28 cellular contexts compared by ENCODE assay signal in the genomic region with DNA sequence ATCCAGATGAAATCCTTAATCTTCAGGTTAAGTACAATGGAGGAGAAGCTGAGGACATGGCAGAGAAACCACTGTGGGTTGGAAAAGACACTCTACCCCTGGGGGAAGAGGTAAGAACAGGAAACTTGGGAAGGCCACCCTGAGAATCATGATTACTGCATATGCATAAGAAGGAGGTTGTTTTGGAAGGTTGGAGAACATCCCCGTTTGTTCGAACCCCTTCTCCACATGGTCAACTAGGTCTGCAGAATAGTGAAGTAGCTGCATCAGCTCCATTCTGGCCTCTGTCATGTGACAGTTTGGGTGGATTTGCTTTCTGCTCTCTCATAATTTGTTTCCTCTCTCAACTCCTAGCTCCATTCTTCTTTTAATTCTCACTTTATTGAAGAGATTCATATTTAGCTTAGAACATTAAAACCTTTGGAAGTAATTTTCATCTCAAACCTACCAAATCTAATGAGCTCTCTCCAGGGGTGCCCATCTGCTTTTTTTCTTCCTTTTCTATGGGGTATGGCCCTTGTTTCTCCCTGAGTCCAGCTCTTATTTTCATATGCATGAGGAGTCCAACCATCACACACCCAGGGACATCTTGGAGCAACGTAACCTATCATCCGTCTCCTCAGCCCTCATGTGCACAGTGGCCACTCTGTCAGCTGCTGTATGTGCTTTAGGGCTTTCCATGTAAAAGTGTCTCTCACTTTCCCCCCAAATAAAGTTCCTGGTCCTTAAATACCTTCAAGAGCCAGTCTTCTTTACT.
DNase-seq lines count a peak whose midpoint lies in the region; ATAC-seq, FAIRE-seq and TF ChIP-seq lines count a peak whose summit lies in the region.
"Had no signal": no experiment of that assay in that cellular context is flagged by ENCODE, and none has a peak within 500 bp of the region (broad histone marks: within the 10 kb centered on the region; RNA-seq: fewer than 3 reads in every experiment).

No MANE protein-coding gene starts in this region.

- no peaks in the 10 kb centered on the region for H3K27me3 ChIP-seq in OCI-LY1 (ENCODE audit: insufficient read depth, low read length)
- no peaks in the 10 kb centered on the region for H3K27me3 ChIP-seq in hepatocyte
- H3K27me3 ChIP-seq: BLaER1 treated with 17β-estradiol and CSF1 and Interleukin-3, amounts not matched to agents 10 nM and 100 nM had no signal

- no peak for ATAC-seq in A549
- no peak for ATAC-seq in GM18505 (IDR thresholded peaks at IDR 0.05; ENCODE audit: unreplicated experiment)
- no peak for ATAC-seq in HG02798 (IDR thresholded peaks at IDR 0.05; ENCODE audit: poor library complexity, unreplicated experiment)
- no peak for ATAC-seq in GM18519 (IDR thresholded peaks at IDR 0.05; ENCODE audit: low FRiP score, unreplicated experiment)
- no peak for ATAC-seq in GM18498 (IDR thresholded peaks at IDR 0.05; ENCODE audit: unreplicated experiment)
- ATAC-seq: GM12878, GM23338 had no signal

- H3K9me3 ChIP-seq in A549 (no peaks in the 10 kb centered on the region), OCI-LY1 (ENCODE audit: low read length) (no peaks in the 10 kb centered on the region), hepatocyte (ENCODE audit: low read depth) (peaks cover 47% of the 10 kb centered on the region)
- H3K9me3 ChIP-seq: BLaER1 treated with 17β-estradiol and CSF1 and Interleukin-3, amounts not matched to agents 10 nM and 100 nM; SK-N-SH had no signal

- H2AFZ ChIP-seq in OCI-LY1 (ENCODE audit: low read length) (no peak overlapping the region), hepatocyte (no peak overlapping the region)
- H2AFZ ChIP-seq: GM23338 had no signal

- H3K27ac ChIP-seq in A549 (no peak overlapping the region), OCI-LY1 (ENCODE audit: low read depth, low read length, poor library complexity, severe bottlenecking) (peak overlapping the region; percentile 2), hepatocyte (no peak overlapping the region)
- H3K27ac ChIP-seq: BLaER1 treated with 17β-estradiol and CSF1 and Interleukin-3, amounts not matched to agents 10 nM and 100 nM; HL-60 had no signal

- H3K4me2 ChIP-seq in A549 (no peak overlapping the region), OCI-LY1 (ENCODE audit: low read length) (peak overlapping the region; percentile 54; the same call in 1 of the 2 replicates), hepatocyte (no peak overlapping the region)
- H3K4me2 ChIP-seq: GM23338, SK-N-SH had no signal

- H3K4me1 ChIP-seq in A549 (no peaks in the 10 kb centered on the region), OCI-LY1 (ENCODE audit: insufficient read depth, low read length, severe bottlenecking) (peaks cover 66% of the 10 kb centered on the region), hepatocyte (ENCODE audit: insufficient read depth) (no peaks in the 10 kb centered on the region)

- H3K36me3 ChIP-seq in OCI-LY1 (ENCODE audit: insufficient read depth, low read length) (peaks cover 23% of the 10 kb centered on the region; the same call in 1 of the 2 replicates), hepatocyte (replicated peaks; ENCODE audit: insufficient read depth, low read depth) (no peaks in the 10 kb centered on the region)

- H3K4me3 ChIP-seq in A549 = no peak overlapping the region
- no peak overlapping the region for H3K4me3 ChIP-seq in OCI-LY1 (ENCODE audit: low read depth, low read length, poor library complexity, severe bottlenecking)
- H3K4me3 ChIP-seq in hepatocyte = no peak overlapping the region
- H3K4me3 ChIP-seq: BLaER1 treated with 17β-estradiol and CSF1 and Interleukin-3, amounts not matched to agents 10 nM and 100 nM; GM12878; GM23338 had no signal

- TF ChIP-seq POLR2A in A549 (IDR thresholded peaks at IDR 0.05; ENCODE audit: low read length) (no peak), GM18505 (IDR thresholded peaks at IDR 0.05; ENCODE audit: borderline replicate concordance, extremely low read depth, insufficient read depth, insufficient read length) (peak; percentile 60)

- POLR2A ChIA-PET in A549 (lab: Yijun Ruan, JAX) = no interaction called here

- CTCF ChIA-PET in A549 (lab: Yijun Ruan, JAX) = interaction anchor here (1.1 to 1.8 kb wide), 7 partner anchors 8 to 121 kb away, joined by 3 to 5 read pairs (median 4); no protein-coding TSS in a partner anchor

- H4K20me1 ChIP-seq in OCI-LY1 (ENCODE audit: insufficient read depth, low read length) = no peaks in the 10 kb centered on the region
- H4K20me1 ChIP-seq in hepatocyte (ENCODE audit: insufficient read depth, poor library complexity, severe bottlenecking) = no peaks in the 10 kb centered on the region
- H4K20me1 ChIP-seq: BLaER1 treated with 17β-estradiol and CSF1 and Interleukin-3, amounts not matched to agents 10 nM and 100 nM had no signal

- TF ChIP-seq CTCF in A549 (IDR thresholded peaks at IDR 0.05) = no peak
- no peak for TF ChIP-seq CTCF in OCI-LY1 (IDR thresholded peaks at IDR 0.05; ENCODE audit: low read length)
- TF ChIP-seq CTCF in hepatocyte (IDR thresholded peaks at IDR 0.05; ENCODE audit: poor library complexity) = no peak

- no peak for TF ChIP-seq EP300 in A549 (IDR thresholded peaks at IDR 0.05)

- no peak for DNase-seq in A549 (ENCODE audit: low read depth in 1 of 2, low spot score in 1 of 2)
- peak; percentile 40 for DNase-seq in hepatocyte (ENCODE audit: low spot score)
- DNase-seq: CD4-positive, alpha-beta memory T cell; COR-L47; DMS53; EL; GDM1; H9; HFFc6; NCI-H1092 treated with DMSO at 0.1 percent for 48 hours; NCI-H1436; NCI-H187; NCI-H2081 treated with DMSO at 0.1 percent for 48 hours; NCI-H2171; NCI-H226; NCI-H510A; NCI-H69; OCI-M1; SK-N-SH had no signal

- no peak for TF ChIP-seq RAD21 in A549 (conservative IDR thresholded peaks at IDR 0.05 in 1 of 2, IDR thresholded peaks at IDR 0.05 in 1 of 2)

- H3K9ac ChIP-seq in OCI-LY1 (ENCODE audit: low read length) = no peak overlapping the region
- H3K9ac ChIP-seq: BLaER1 treated with 17β-estradiol and CSF1 and Interleukin-3, amounts not matched to agents 10 nM and 100 nM; SK-N-SH had no signal

- peak; percentile 93 for FAIRE-seq in A549 (lab: Jason Lieb, UNC)
- FAIRE-seq: GM12878 had no signal

- 19% methylated on average over 4 of the region's 4 CpGs for WGBS in A549 (ENCODE audit: missing lambda C conversion rate)
- WGBS in hepatocyte (ENCODE audit: low lambda C conversion rate, missing lambda C conversion rate) = 88% methylated on average over 4 of the region's 4 CpGs

- no peaks in the 10 kb centered on the region for H3K79me2 ChIP-seq in OCI-LY1 (ENCODE audit: insufficient read depth, low read length)
- no peaks in the 10 kb centered on the region for H3K79me2 ChIP-seq in hepatocyte

- no peaks in the 10 kb centered on the region for H3F3A ChIP-seq in OCI-LY1 (ENCODE audit: insufficient read depth, low read length)

- H3K9me2 ChIP-seq in OCI-LY1 (ENCODE audit: low read depth, low read length) (no peaks in the 10 kb centered on the region), hepatocyte (replicated peaks; ENCODE audit: insufficient read depth) (no peaks in the 10 kb centered on the region)
- H3K9me2 ChIP-seq: SK-N-SH had no signal

TF ChIP-seq in A549, 52 proteins besides CTCF, POLR2A, EP300 and RAD21:
- TF ChIP-seq MYC (IDR thresholded peaks at IDR 0.05; ENCODE audit: borderline replicate concordance, low read length) (no peak), TFCP2L1 (CRISPR knock-in tag; IDR thresholded peaks at IDR 0.05) (0 out of 2 replicates have a peak, but pooled peaks have one; percentile 38)
